20 cellular contexts compared by ENCODE assay signal in the genomic region with DNA sequence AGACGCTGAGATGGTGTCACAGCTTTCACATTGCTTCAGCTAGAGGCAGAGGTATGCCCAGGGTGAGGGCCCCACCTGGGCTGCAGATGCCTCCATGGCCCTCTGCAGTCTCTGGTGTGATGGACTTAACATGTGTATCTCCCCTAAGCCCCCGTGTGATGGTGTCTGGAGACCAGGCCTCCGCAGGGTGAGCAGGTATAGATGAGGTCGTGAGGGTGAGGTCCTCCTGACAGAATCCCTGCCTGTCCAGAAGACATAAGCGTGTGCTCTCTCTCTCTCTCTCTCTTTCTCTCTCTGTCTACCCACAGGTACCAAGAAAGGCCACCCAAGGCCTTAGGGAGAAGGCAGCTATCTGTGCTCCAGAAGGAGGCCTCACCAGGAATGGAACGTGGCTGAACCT. TPM values are rescaled to one million over a fixed set of nuclear protein-coding genes. Genes with fewer than 3 reads are reported as not detected.
DNase-seq lines count a peak whose midpoint lies in the region; ATAC-seq and TF ChIP-seq lines count a peak whose summit lies in the region.
"Had no signal": no experiment of that assay in that cellular context is flagged by ENCODE, and none has a peak within 500 bp of the region (broad histone marks: within the 10 kb centered on the region; RNA-seq: fewer than 3 reads in every experiment).

No MANE protein-coding gene starts in this region.

- H3K27ac ChIP-seq in Peyer's patch (no peak overlapping the region), stomach (no peak overlapping the region)
- no peak overlapping the region for H3K27ac ChIP-seq in naive thymus-derived CD4-positive, alpha-beta T cell (ENCODE audit: low read depth, low read length)

- no peaks in the 10 kb centered on the region for H3K4me1 ChIP-seq in Peyer's patch
- no peaks in the 10 kb centered on the region for H3K4me1 ChIP-seq in naive thymus-derived CD4-positive, alpha-beta T cell (ENCODE audit: control insufficient read depth in 2 of 2, insufficient read depth in 2 of 2, low read length in 2 of 2)
- H3K4me1 ChIP-seq in stomach, result no peaks in the 10 kb centered on the region

- intact Hi-C loops in naive thymus-derived CD4-positive, alpha-beta T cell (cut with micrococcal nuclease), result no loop called here
- intact Hi-C loops in stomach (cut with DNase I; ENCODE audit: low total_unique reads), result no loop called here

- H3K27me3 Mint-ChIP-seq in activated naive CD4-positive, alpha-beta T cell treated with anti-CD3 and anti-CD28 coated beads, Interleukin-2, amount 10 ng/mL, durations not matched to agents 7 days and 5 days, result no peaks in the 10 kb centered on the region
- peaks cover 0 to 16% (median 3%) of the 10 kb centered on the region in 5 donors for H3K27me3 Mint-ChIP-seq in naive thymus-derived CD4-positive, alpha-beta T cell

- ATAC-seq in naive thymus-derived CD4-positive, alpha-beta T cell, result peak; percentile 15

- no peak for TF ChIP-seq POLR2A in Peyer's patch (IDR thresholded peaks at IDR 0.05)
- TF ChIP-seq POLR2A in stomach (IDR thresholded peaks at IDR 0.05), result no peak

- TF ChIP-seq CTCF in Peyer's patch (IDR thresholded peaks at IDR 0.05) (no peak), stomach (IDR thresholded peaks at IDR 0.05) (no peak)

- H3K36me3 ChIP-seq in Peyer's patch, result no peaks in the 10 kb centered on the region
- H3K36me3 ChIP-seq in naive thymus-derived CD4-positive, alpha-beta T cell (ENCODE audit: control insufficient read depth in 2 of 3, insufficient read depth in 3 of 3, low read length in 3 of 3), result no peaks in the 10 kb centered on the region
- H3K36me3 ChIP-seq in stomach, result no peaks in the 10 kb centered on the region

- 59 to 67% (median 63%) methylated on average over 6 of the region's 6 CpGs for WGBS in stomach, 5 donors

- no peaks in the 10 kb centered on the region for H3K4me1 Mint-ChIP-seq in activated naive CD4-positive, alpha-beta T cell treated with anti-CD3 and anti-CD28 coated beads, Interleukin-2, amount 10 ng/mL, durations not matched to agents 7 days and 5 days
- peaks cover 0 to 2% (median 0%) of the 10 kb centered on the region in 7 donors for H3K4me1 Mint-ChIP-seq in naive thymus-derived CD4-positive, alpha-beta T cell
- H3K4me1 Mint-ChIP-seq: CD14-positive monocyte, IgD-negative memory B cell had no signal

- no peaks in the 10 kb centered on the region for H3K9me3 ChIP-seq in Peyer's patch
- no peaks in the 10 kb centered on the region for H3K9me3 ChIP-seq in naive thymus-derived CD4-positive, alpha-beta T cell (ENCODE audit: control insufficient read depth in 2 of 3, low read length in 3 of 3)
- no peaks in the 10 kb centered on the region for H3K9me3 ChIP-seq in stomach

- no peak for TF ChIP-seq EP300 in stomach (IDR thresholded peaks at IDR 0.05)

- no peaks in the 10 kb centered on the region for H3K36me3 Mint-ChIP-seq in activated naive CD4-positive, alpha-beta T cell treated with anti-CD3 and anti-CD28 coated beads, Interleukin-2, amount 10 ng/mL, durations not matched to agents 7 days and 5 days
- no peaks in the 10 kb centered on the region for H3K36me3 Mint-ChIP-seq in naive thymus-derived CD4-positive, alpha-beta T cell
- H3K36me3 Mint-ChIP-seq: CD14-positive monocyte had no signal

- H3K9me3 Mint-ChIP-seq in activated naive CD4-positive, alpha-beta T cell treated with anti-CD3 and anti-CD28 coated beads, Interleukin-2, amount 10 ng/mL, durations not matched to agents 7 days and 5 days, result no peaks in the 10 kb centered on the region
- peaks cover 0 to 2% (median 0%) of the 10 kb centered on the region in 11 donors for H3K9me3 Mint-ChIP-seq in naive thymus-derived CD4-positive, alpha-beta T cell
- H3K9me3 Mint-ChIP-seq: CD14-positive monocyte, IgD-negative memory B cell had no signal

- CTCF ChIA-PET in activated naive CD4-positive, alpha-beta T cell treated with anti-CD3 and anti-CD28 coated beads, Interleukin-2, amount 10 ng/mL, durations not matched to agents 7 days and 5 days (lab: Charles Lee), result no interaction called here
- CTCF ChIA-PET in naive thymus-derived CD4-positive, alpha-beta T cell (lab: Charles Lee), result no interaction called here

- H3K27me3 ChIP-seq in Peyer's patch (no peaks in the 10 kb centered on the region), stomach (peaks cover 0 to 45% (median 4%) of the 10 kb centered on the region in 3 donors)
- no peaks in the 10 kb centered on the region for H3K27me3 ChIP-seq in naive thymus-derived CD4-positive, alpha-beta T cell (ENCODE audit: control insufficient read depth in 2 of 2, insufficient read depth in 2 of 2, low read length in 2 of 2)

- H3K27ac Mint-ChIP-seq in activated naive CD4-positive, alpha-beta T cell treated with anti-CD3 and anti-CD28 coated beads, Interleukin-2, amount 10 ng/mL, durations not matched to agents 7 days and 5 days, result no peak overlapping the region
- no peak overlapping the region for H3K27ac Mint-ChIP-seq in naive thymus-derived CD4-positive, alpha-beta T cell
- H3K27ac Mint-ChIP-seq: IgD-negative memory B cell had no signal

- H3K4me3 ChIP-seq in Peyer's patch, result no peak overlapping the region
- H3K4me3 ChIP-seq in naive thymus-derived CD4-positive, alpha-beta T cell (ENCODE audit: low read length), result no peak overlapping the region
- no peak overlapping the region for H3K4me3 ChIP-seq in stomach

- no peak overlapping the region for H3K4me3 Mint-ChIP-seq in activated naive CD4-positive, alpha-beta T cell treated with anti-CD3 and anti-CD28 coated beads, Interleukin-2, amount 10 ng/mL, durations not matched to agents 7 days and 5 days
- H3K4me3 Mint-ChIP-seq in naive thymus-derived CD4-positive, alpha-beta T cell, result no peak overlapping the region
- H3K4me3 Mint-ChIP-seq: CD14-positive monocyte, IgD-negative memory B cell had no signal

- POLR2A ChIA-PET in naive thymus-derived CD4-positive, alpha-beta T cell (lab: Charles Lee), result no interaction called here

- peak; percentile 10 for DNase-seq in activated naive CD4-positive, alpha-beta T cell treated with anti-CD3 and anti-CD28 coated beads, Interleukin-2, amount 10 ng/mL, durations not matched to agents 7 days and 5 days
- no peak for DNase-seq in activated naive CD4-positive, alpha-beta T cell treated with anti-CD3 and anti-CD28 coated beads, Interleukin-2, amount 50 U/mL, for 16 hours
- DNase-seq in Peyer's patch (peak in 2 of 3 donors; percentile 16 to 18), stomach (peak; percentile 22), COLO668 (lab: John Stamatoyannopoulos, UW; ENCODE audit: unreplicated experiment) (no peak), OCI-M1 (lab: John Stamatoyannopoulos, UW) (no peak)
- no peak for DNase-seq in naive thymus-derived CD4-positive, alpha-beta T cell
- DNase-seq in stimulated activated CD4-positive, alpha-beta T cell treated with anti-CD3 and anti-CD28 coated beads, Interleukin-15, amount 100 ng/mL, for 24 hours, result no peak
- DNase-seq: AML-193, DMS53, GDM1, Karpas-422, MV-4-11, NCI-H1105 treated with DMSO at 0.1 percent for 48 hours, NCI-H2029 treated with DMSO at 0.1 percent for 48 hours, NCI-H226, NCI-H524, NCI-H774 had no signal

RNA-seq across cellular contexts. Expression of gene CPZ, which starts 50.9 kb away (rescaled TPM):
- total RNA-seq in Peyer's patch, result 1 to 10 TPM in 3 of 4 donors, not detected in 1; 1.2 to 2.0 (median 1.5) TPM
- not detected for total RNA-seq in naive thymus-derived CD4-positive, alpha-beta T cell
- polyA plus RNA-seq in naive thymus-derived CD4-positive, alpha-beta T cell, result not detected
- total RNA-seq in stomach, result 10 to 100 TPM in 1 of 5 donors, 1 to 10 TPM in 2, not detected in 2; 2.3 to 13.2 (median 4.3) TPM
- polyA plus RNA-seq in stomach, result 1 to 10 TPM in 1 of 3 donors, under 1 TPM in 2; 0.25 to 7.5 (median 0.92) TPM
- polyA plus RNA-seq: CD14-positive monocyte, IgD-negative memory B cell had no signal

Comparison
In these comparisons a context has a peak if more than half of its experiments do, and no peak if none do; other contexts are left out.
1. DNase-seq: peak in activated naive CD4-positive, alpha-beta T cell treated with anti-CD3 and anti-CD28 coated beads, Interleukin-2, amount 10 ng/mL, durations not matched to agents 7 days and 5 days (single experiment), Peyer's patch (2 of 3) and stomach (single experiment); none in activated naive CD4-positive, alpha-beta T cell treated with anti-CD3 and anti-CD28 coated beads, Interleukin-2, amount 50 U/mL, for 16 hours (single experiment), naive thymus-derived CD4-positive, alpha-beta T cell (0 of 9), COLO668 (single experiment), OCI-M1 (single experiment) and stimulated activated CD4-positive, alpha-beta T cell treated with anti-CD3 and anti-CD28 coated beads, Interleukin-15, amount 100 ng/mL, for 24 hours (single experiment).